In genomic region chr1:159408862-159409400, GRCh38 we compare ENCODE assay signal across 27 cellular contexts. TPM values are rescaled to one million over a fixed set of nuclear protein-coding genes. Genes with fewer than 3 reads are reported as not detected.
"Had no signal": no experiment of that assay in that cellular context is flagged by ENCODE, and none has a peak within 500 bp of the region (broad histone marks: within the 10 kb centered on the region; RNA-seq: fewer than 3 reads in every experiment).

No MANE protein-coding gene starts in this region.

- H3K4me1 ChIP-seq: esophagus squamous epithelium, lower lobe of right lung, neural progenitor cell, prostate gland, sigmoid colon, stomach, testis, tibial artery had no signal

- ATAC-seq: left ventricle myocardium superior; naive thymus-derived CD4-positive, alpha-beta T cell; right cardiac atrium; stimulated activated effector memory CD8-positive, alpha-beta T cell treated with anti-CD3 and anti-CD28 coated beads, Interleukin-12 subunit alpha, Interleukin-12 subunit beta, amount 100 ng/mL, for 72 hours had no signal

- H3K36me3 ChIP-seq: esophagus squamous epithelium, lower lobe of right lung, neural progenitor cell, prostate gland, sigmoid colon, stomach, tibial artery had no signal

- DNase-seq: effector memory CD4-positive, alpha-beta T cell; erythroblast; esophagus squamous epithelium; head of caudate nucleus; left ventricle myocardium superior; lower lobe of right lung; naive thymus-derived CD4-positive, alpha-beta T cell; right cardiac atrium; sigmoid colon; stimulated activated CD4-positive, alpha-beta T cell treated with anti-CD3 and anti-CD28 coated beads, Interleukin-2, amount 100 ng/mL, for 24 hours; stimulated activated CD4-positive, alpha-beta T cell treated with anti-CD3 and anti-CD28 coated beads, Interleukin-4, amount 100 ng/mL, for 24 hours; stimulated activated naive CD4-positive, alpha-beta T cell treated with Interleukin-2 at 50 U/mL for 16 hours; stomach; testis; tibial artery had no signal

- H3K4me3 ChIP-seq: esophagus squamous epithelium, lower lobe of right lung, neural progenitor cell, prostate gland, sigmoid colon, stomach, testis, tibial artery had no signal

- H3K9me3 ChIP-seq: esophagus squamous epithelium, lower lobe of right lung, prostate gland, sigmoid colon, testis, tibial artery had no signal

- H3K27me3 ChIP-seq: esophagus squamous epithelium, neural progenitor cell, sigmoid colon, stomach, testis, tibial artery had no signal

- H3K27ac ChIP-seq: esophagus squamous epithelium, lower lobe of right lung, neural progenitor cell, prostate gland, sigmoid colon, stomach, testis, tibial artery had no signal

RNA-seq across cellular contexts. Expression of gene OR10J4, which starts 23.1 kb away (rescaled TPM):
- total RNA-seq: cerebellum; esophagus squamous epithelium; fibroblast of villous mesenchyme; frontal cortex; left ventricle myocardium superior; lower lobe of right lung; mesothelial cell of epicardium; mucosa of gallbladder; naive thymus-derived CD4-positive, alpha-beta T cell; osteoblast; prostate gland; renal cortical epithelial cell; right cardiac atrium; sigmoid colon; skeletal muscle tissue; stomach; subcutaneous adipose tissue had no signal

RNA-seq across cellular contexts. Expression of gene OR10J1, which starts 30.6 kb away (rescaled TPM):
- total RNA-seq: cerebellum; esophagus squamous epithelium; fibroblast of villous mesenchyme; frontal cortex; left ventricle myocardium superior; lower lobe of right lung; mesothelial cell of epicardium; mucosa of gallbladder; naive thymus-derived CD4-positive, alpha-beta T cell; osteoblast; prostate gland; renal cortical epithelial cell; right cardiac atrium; sigmoid colon; skeletal muscle tissue; stomach; subcutaneous adipose tissue had no signal
